Comparison of ENCODE assay signal across 16 cellular contexts in genomic region chr3:173685471-173685870, GRCh38.
DNase-seq lines count a peak whose midpoint lies in the region; TF ChIP-seq lines count a peak whose summit lies in the region.
"Had no signal": no experiment of that assay in that cellular context is flagged by ENCODE, and none has a peak within 500 bp of the region (broad histone marks: within the 10 kb centered on the region; RNA-seq: fewer than 3 reads in every experiment).

No MANE protein-coding gene starts in this region.

- H3K4me1 Mint-ChIP-seq in nephron: no peaks in the 10 kb centered on the region
- H3K4me1 Mint-ChIP-seq: CD4-positive, alpha-beta memory T cell had no signal

- peak overlapping the region; percentile 11 for H3K4me3 ChIP-seq in epithelial cell of proximal tubule (ENCODE audit: low read depth, low read length)
- H3K4me3 ChIP-seq: A549 had no signal

- H3K9me3 Mint-ChIP-seq in nephron: no peaks in the 10 kb centered on the region
- H3K9me3 Mint-ChIP-seq: H9 had no signal

- TF ChIP-seq CTCF in epithelial cell of proximal tubule (conservative IDR thresholded peaks at IDR 0.05; ENCODE audit: low read depth, low read length) (no peak), nephron (IDR thresholded peaks at IDR 0.05; ENCODE audit: unreplicated experiment in 3 of 3) (no peak)

- in situ Hi-C loops in Caki2 (cut with HindIII; ENCODE audit: low pct_unique_long_range_greater_than_20kb, low sequenced_read_pairs): no loop called here

- H3K27ac Mint-ChIP-seq in nephron: peak overlapping the region; percentile 51 to 91 (median 73)
- H3K27ac Mint-ChIP-seq: CD4-positive, alpha-beta memory T cell; H9 had no signal

- H3K4me3 Mint-ChIP-seq in nephron: no peak overlapping the region
- H3K4me3 Mint-ChIP-seq: CD4-positive, alpha-beta memory T cell; H9 had no signal

- peak; percentile 32 for DNase-seq in Caki2 (ENCODE audit: low read depth)
- DNase-seq in epithelial cell of proximal tubule (ENCODE audit: low read depth): peak; percentile 94
- peak; percentile 2 for DNase-seq in kidney glomerular epithelial cell (lab: John Stamatoyannopoulos, UW)
- no peak for DNase-seq in NK-92 treated with Interleukin-12 subunit alpha and Interleukin-12 subunit beta, amount 100 ng/mL, for 24 hours (lab: John Stamatoyannopoulos, UW)
- no peak for DNase-seq in occipital lobe (lab: John Stamatoyannopoulos, UW)
- no peak for DNase-seq in NCI-H2196 (lab: John Stamatoyannopoulos, UW; ENCODE audit: unreplicated experiment)
- DNase-seq in H4 (ENCODE audit: low spot score): no peak
- DNase-seq: 8988T; C1 segment of cervical spinal cord; CD4-positive, alpha-beta memory T cell; COR-L47; DMS153; DND-41; H9 had no signal

- H3K27me3 Mint-ChIP-seq in nephron (ENCODE audit: low read depth): no peaks in the 10 kb centered on the region
- H3K27me3 Mint-ChIP-seq: CD4-positive, alpha-beta memory T cell had no signal

- H3K36me3 Mint-ChIP-seq in nephron (ENCODE audit: low read depth): no peaks in the 10 kb centered on the region
- H3K36me3 Mint-ChIP-seq: CD4-positive, alpha-beta memory T cell had no signal

Comparison
In these comparisons a context has a peak if more than half of its experiments do, and no peak if none do; other contexts are left out.
1. DNase-seq: peak in Caki2 (single experiment), epithelial cell of proximal tubule (single experiment) and kidney glomerular epithelial cell (single experiment); none in NK-92 treated with Interleukin-12 subunit alpha and Interleukin-12 subunit beta, amount 100 ng/mL, for 24 hours (single experiment), occipital lobe (single experiment), NCI-H2196 (single experiment) and H4 (single experiment).